In genomic region chr14:62162998-62163589, GRCh38 we compare ENCODE assay signal across 8 cellular contexts.
DNase-seq lines count a peak whose midpoint lies in the region; ATAC-seq, FAIRE-seq and TF ChIP-seq lines count a peak whose summit lies in the region.

No MANE protein-coding gene starts in this region.

- peaks cover 5% of the 10 kb centered on the region for H3K27me3 ChIP-seq in CD8-positive, alpha-beta T cell (ENCODE audit: insufficient read depth, low read length)
- H3K27me3 ChIP-seq in endothelial cell of umbilical vein (ENCODE audit: control insufficient read depth in 2 of 2, insufficient read depth in 2 of 2, low read length in 2 of 2) (peaks cover 7 to 10% of the 10 kb centered on the region in 2 experiments), mesendoderm (ENCODE audit: insufficient read depth, low read length, poor library complexity) (no peaks in the 10 kb centered on the region)

- H2AFZ ChIP-seq in OCI-LY7 (ENCODE audit: low read length) (no peak overlapping the region), endothelial cell of umbilical vein (ENCODE audit: low read depth, low read length) (no peak overlapping the region)

- CTCF ChIA-PET in CD8-positive, alpha-beta T cell (lab: Charles Lee) = interaction anchor here (1.4 kb wide), 1 partner anchor 10 kb away, joined by 7 read pairs; no protein-coding TSS in a partner anchor
- CTCF ChIA-PET in OCI-LY7 (lab: Charles Lee; ENCODE audit: unreplicated experiment) (no interaction called here), endothelial cell of umbilical vein (lab: Charles Lee) (interaction anchor here (0.6 to 1.0 kb wide), 3 partner anchors 16 to 1607 kb away, joined by 3 to 6 read pairs (median 4); no protein-coding TSS in a partner anchor)

- H3K27ac ChIP-seq in CD8-positive, alpha-beta T cell (ENCODE audit: low read depth, low read length) = no peak overlapping the region
- H3K27ac ChIP-seq in OCI-LY7 (ENCODE audit: low read depth, low read length, poor library complexity, severe bottlenecking) (no peak overlapping the region), endothelial cell of umbilical vein (ENCODE audit: insufficient read depth, low read depth, low read length) (no peak overlapping the region), mesendoderm (ENCODE audit: low read depth, low read length) (no peak overlapping the region), coronary artery (no peak overlapping the region)

- H3K9me2 ChIP-seq in OCI-LY7 (ENCODE audit: insufficient read depth, low read length) = no peaks in the 10 kb centered on the region

- no peak overlapping the region for H3K4ac ChIP-seq in mesendoderm (ENCODE audit: low read depth, low read length)

- no peaks in the 10 kb centered on the region for H3K9me1 ChIP-seq in endothelial cell of umbilical vein (replicated peaks; ENCODE audit: control insufficient read depth, extremely low read depth, insufficient read depth, low read length)

- dilution Hi-C loops in endothelial cell of umbilical vein (cut with MboI; ENCODE audit: extremely low pct_ligation_motif_present, low sequenced_read_pairs) = no loop called here

- no peak overlapping the region for H2BK5ac ChIP-seq in mesendoderm (ENCODE audit: low read length)

- no peak overlapping the region for H2BK120ac ChIP-seq in mesendoderm (ENCODE audit: low read depth, low read length)

- H3K4me3 Mint-ChIP-seq in CD8-positive, alpha-beta T cell = no peak overlapping the region

- H4K8ac ChIP-seq in mesendoderm (ENCODE audit: low read depth, low read length) = no peak overlapping the region

- no peaks in the 10 kb centered on the region for H3K4me1 ChIP-seq in CD8-positive, alpha-beta T cell (ENCODE audit: insufficient read depth, low read length)
- H3K4me1 ChIP-seq in OCI-LY7 (ENCODE audit: insufficient read depth, low read length, poor library complexity, severe bottlenecking) (no peaks in the 10 kb centered on the region), endothelial cell of umbilical vein (ENCODE audit: control insufficient read depth, extremely low read depth, insufficient read depth, low read length) (no peaks in the 10 kb centered on the region), mesendoderm (ENCODE audit: control insufficient read depth, low read depth, low read length) (no peaks in the 10 kb centered on the region)

- H4K20me1 ChIP-seq in OCI-LY7 (ENCODE audit: insufficient read depth, low read length) (no peaks in the 10 kb centered on the region), endothelial cell of umbilical vein (replicated peaks; ENCODE audit: control insufficient read depth, extremely low read depth, insufficient read depth, low read length) (no peaks in the 10 kb centered on the region)

- no peak overlapping the region for H3K56ac ChIP-seq in mesendoderm (ENCODE audit: low read length)

- peaks cover 20% of the 10 kb centered on the region for H3K27me3 Mint-ChIP-seq in CD8-positive, alpha-beta T cell (ENCODE audit: low read depth)

- H3K23ac ChIP-seq in mesendoderm (ENCODE audit: low read length) = no peak overlapping the region

- no TSS peak for BruUV-seq in OCI-LY7 (replicated peaks; lab: Mats Ljungman, UMichigan)
- no TSS peak for BruUV-seq in endothelial cell of umbilical vein (replicated peaks; lab: Mats Ljungman, UMichigan)

- peak; percentile 42 for TF ChIP-seq CTCF in CD8-positive, alpha-beta T cell (IDR thresholded peaks at IDR 0.05)
- TF ChIP-seq CTCF in OCI-LY7 (conservative IDR thresholded peaks at IDR 0.05; ENCODE audit: low read length) (peak; percentile 92), endothelial cell of umbilical vein (IDR thresholded peaks at IDR 0.05; ENCODE audit: extremely low read depth in 1 of 2, insufficient read depth in 1 of 2, low read depth in 1 of 2, low read length in 2 of 2) (peak; percentile 62 to 69), coronary artery (IDR thresholded peaks at IDR 0.05) (no peak)

- POLR2A ChIA-PET in CD8-positive, alpha-beta T cell (lab: Charles Lee) = no interaction called here
- POLR2A ChIA-PET in OCI-LY7 (lab: Charles Lee) = interaction anchor here (0.5 kb wide), 1 partner anchor 275 kb away, joined by 3 read pairs; no protein-coding TSS in a partner anchor
- POLR2A ChIA-PET in endothelial cell of umbilical vein (lab: Charles Lee) = no interaction called here

- DNase-seq in CD8-positive, alpha-beta T cell = no peak
- DNase-seq in HuH-7.5 (ENCODE audit: low spot score) (peak; percentile 16), OCI-LY7 (ENCODE audit: low spot score) (peak; percentile 53), endothelial cell of umbilical vein (ENCODE audit: low read depth, low spot score) (peak; percentile 46), mesendoderm (peak; percentile 61), coronary artery (ENCODE audit: low spot score) (no peak)
- DNase-seq in central memory CD4-positive, alpha-beta T cell = no peak

- no peaks in the 10 kb centered on the region for H3K36me3 ChIP-seq in CD8-positive, alpha-beta T cell (ENCODE audit: insufficient read depth, low read length)
- no peaks in the 10 kb centered on the region for H3K36me3 ChIP-seq in OCI-LY7 (ENCODE audit: insufficient read depth, low read length)
- no peaks in the 10 kb centered on the region for H3K36me3 ChIP-seq in endothelial cell of umbilical vein (ENCODE audit: control insufficient read depth in 2 of 2, extremely low read depth in 1 of 2, insufficient read depth in 2 of 2, low read length in 2 of 2)
- H3K36me3 ChIP-seq in mesendoderm (ENCODE audit: control insufficient read depth, insufficient read depth, low read length) = no peaks in the 10 kb centered on the region

- no peak for TF ChIP-seq POLR2A in endothelial cell of umbilical vein (IDR thresholded peaks at IDR 0.05; ENCODE audit: low read depth, low read length)

- H3K36me3 Mint-ChIP-seq in CD8-positive, alpha-beta T cell = no peaks in the 10 kb centered on the region

- WGBS in mesendoderm (ENCODE audit: extremely low coverage, insufficient coverage, low lambda C conversion rate) = no CpG with 5 or more reads among the region's 8 CpGs

- no peak overlapping the region for H2AK5ac ChIP-seq in mesendoderm (ENCODE audit: low read length)

- no peaks in the 10 kb centered on the region for H3K9me3 ChIP-seq in CD8-positive, alpha-beta T cell (ENCODE audit: low read length)
- H3K9me3 ChIP-seq in OCI-LY7 (ENCODE audit: low read length) (no peaks in the 10 kb centered on the region), endothelial cell of umbilical vein (replicated peaks; ENCODE audit: control insufficient read depth, insufficient read depth, low read length) (no peaks in the 10 kb centered on the region)

- intact Hi-C loops in CD8-positive, alpha-beta T cell (cut with DNase I, micrococcal nuclease) = loop anchor here (2.0 to 10.0 kb wide), 3 partner anchors 1142 to 1609 kb away; no protein-coding TSS in a partner anchor
- intact Hi-C loops in OCI-LY7 (cut with micrococcal nuclease; ENCODE audit: unreplicated experiment) (no loop called here), endothelial cell of umbilical vein (cut with micrococcal nuclease) (loop anchor here (1.0 to 2.0 kb wide), 4 partner anchors 876 to 1145 kb away; partner anchors contain the start of gene RHOJ)

- no peak overlapping the region for H3K27ac Mint-ChIP-seq in CD8-positive, alpha-beta T cell

- H3K4me2 ChIP-seq in OCI-LY7 (ENCODE audit: low read length) (no peak overlapping the region), endothelial cell of umbilical vein (ENCODE audit: insufficient read depth, low read length) (no peak overlapping the region), mesendoderm (ENCODE audit: low read length) (no peak overlapping the region)

- peak; percentile 93 for FAIRE-seq in endothelial cell of umbilical vein (lab: Jason Lieb, UNC)

- no peaks in the 10 kb centered on the region for H3K4me1 Mint-ChIP-seq in CD8-positive, alpha-beta T cell (ENCODE audit: low read depth)

- H4K5ac ChIP-seq in mesendoderm (ENCODE audit: low read length) = no peak overlapping the region

- H3K4me3 ChIP-seq in CD8-positive, alpha-beta T cell (ENCODE audit: low read depth, low read length) = no peak overlapping the region
- no peak overlapping the region for H3K4me3 ChIP-seq in OCI-LY7 (ENCODE audit: low read depth, low read length, poor library complexity, severe bottlenecking)
- H3K4me3 ChIP-seq in endothelial cell of umbilical vein (replicated peaks in 1 of 3; ENCODE audit: insufficient read depth in 1 of 3, low read depth in 1 of 3, low read length in 3 of 3) = no peak overlapping the region
- H3K4me3 ChIP-seq in mesendoderm (ENCODE audit: low read length) = no peak overlapping the region
- H3K4me3 ChIP-seq in coronary artery = no peak overlapping the region

- H2BK15ac ChIP-seq in mesendoderm (replicated peaks; ENCODE audit: low read depth) = no peak overlapping the region

- no peaks in the 10 kb centered on the region for H3K79me2 ChIP-seq in OCI-LY7 (ENCODE audit: insufficient read depth, low read depth, low read length)
- H3K79me2 ChIP-seq in endothelial cell of umbilical vein (ENCODE audit: control insufficient read depth, insufficient read depth, low read length) = no peaks in the 10 kb centered on the region
- H3K79me2 ChIP-seq in mesendoderm (ENCODE audit: control insufficient read depth, insufficient read depth, low read length) = no peaks in the 10 kb centered on the region

- no peak overlapping the region for H3K18ac ChIP-seq in mesendoderm (ENCODE audit: low read length)

- H3K79me1 ChIP-seq in mesendoderm (ENCODE audit: low read length) = no peaks in the 10 kb centered on the region

- no peaks in the 10 kb centered on the region for H3K9me3 Mint-ChIP-seq in CD8-positive, alpha-beta T cell

- H3K9ac ChIP-seq in endothelial cell of umbilical vein (replicated peaks; ENCODE audit: extremely low read depth, insufficient read depth, low read length) (no peak overlapping the region), mesendoderm (ENCODE audit: low read length) (no peak overlapping the region)

- no peak for ATAC-seq in CD8-positive, alpha-beta T cell
- peak; percentile 60 for ATAC-seq in GM18517 (IDR thresholded peaks at IDR 0.05; ENCODE audit: unreplicated experiment)

TF ChIP-seq in endothelial cell of umbilical vein, 7 proteins besides CTCF, POLR2A, EP300 and RAD21:
- no peak for TF ChIP-seq POLR2AphosphoS5 (IDR thresholded peaks at IDR 0.05; ENCODE audit: insufficient read depth, low read depth, low read length)
- no peak for TF ChIP-seq MYC (IDR thresholded peaks at IDR 0.05; ENCODE audit: low read depth, low read length)
- TF ChIP-seq JUN (IDR thresholded peaks at IDR 0.05; ENCODE audit: borderline replicate concordance, insufficient read depth, insufficient read length, low read depth) = no peak
- no peak for TF ChIP-seq FOS (IDR thresholded peaks at IDR 0.05; ENCODE audit: borderline replicate concordance, insufficient read depth, low read length)
- TF ChIP-seq EZH2 (IDR thresholded peaks at IDR 0.05; ENCODE audit: borderline replicate concordance, low read depth, low read length, severe bottlenecking) = no peak
- no peak for TF ChIP-seq MAX (IDR thresholded peaks at IDR 0.05; ENCODE audit: insufficient read depth, insufficient read length)
- TF ChIP-seq GATA2 (IDR thresholded peaks at IDR 0.05; ENCODE audit: insufficient read depth, insufficient read length, low read depth, low read length) = no peak

Comparison
In these comparisons a context has a peak if more than half of its experiments do, and no peak if none do; other contexts are left out.
1. DNase-seq: peak in HuH-7.5 (single experiment), OCI-LY7 (single experiment), endothelial cell of umbilical vein (single experiment) and mesendoderm (single experiment); none in CD8-positive, alpha-beta T cell (0 of 7), central memory CD4-positive, alpha-beta T cell (single experiment) and coronary artery (single experiment).